ENCODE assay signal across 9 cellular contexts in genomic region chr15:64892850-64893403, GRCh38. TPM values are rescaled to one million over a fixed set of nuclear protein-coding genes. Genes with fewer than 3 reads are reported as not detected.
DNase-seq lines count a peak whose midpoint lies in the region; ATAC-seq and TF ChIP-seq lines count a peak whose summit lies in the region.
"Had no signal": no experiment of that assay in that cellular context is flagged by ENCODE, and none has a peak within 500 bp of the region (broad histone marks: within the 10 kb centered on the region; RNA-seq: fewer than 3 reads in every experiment).

No MANE protein-coding gene starts in this region.

- H3K27me3 ChIP-seq in RWPE2 (ENCODE audit: insufficient read depth, poor library complexity, severe bottlenecking) (no peaks in the 10 kb centered on the region), duodenal mucosa (ENCODE audit: control insufficient read depth in 1 of 2, insufficient read depth in 2 of 2, low read length in 2 of 2) (no peaks in the 10 kb centered on the region), smooth muscle cell (ENCODE audit: low read depth) (no peaks in the 10 kb centered on the region)

- H3K4me1 ChIP-seq in RWPE2 (ENCODE audit: insufficient read depth, poor library complexity, severe bottlenecking) (peaks cover 31% of the 10 kb centered on the region), duodenal mucosa (ENCODE audit: control insufficient read depth in 1 of 2, insufficient read depth in 2 of 2, low read length in 2 of 2) (peaks cover 51 to 64% of the 10 kb centered on the region in 2 donors), smooth muscle cell (ENCODE audit: low read depth) (peaks cover 38% of the 10 kb centered on the region)

- peak overlapping the region; percentile 87 for H3K4me2 ChIP-seq in smooth muscle cell

- H3F3A ChIP-seq in smooth muscle cell (ENCODE audit: low read depth) = peaks cover 36% of the 10 kb centered on the region

- H3K9me3 ChIP-seq in RWPE2 (ENCODE audit: severe bottlenecking) (no peaks in the 10 kb centered on the region), duodenal mucosa (ENCODE audit: control insufficient read depth in 1 of 2, low read length in 2 of 2) (no peaks in the 10 kb centered on the region), smooth muscle cell (replicated peaks; ENCODE audit: low read depth) (no peaks in the 10 kb centered on the region)

- H2AFZ ChIP-seq in smooth muscle cell (ENCODE audit: low read depth) = no peak overlapping the region

- H3K4me3 ChIP-seq in GM12864 (ENCODE audit: low read depth, low read length) (peak overlapping the region; percentile 49), RWPE2 (ENCODE audit: severe bottlenecking) (no peak overlapping the region), duodenal mucosa (ENCODE audit: low read depth in 1 of 2, low read length in 2 of 2) (peak overlapping the region; percentile 11 to 62), smooth muscle cell (no peak overlapping the region)

- 91% methylated on average over 8 of the region's 8 CpGs for WGBS in smooth muscle cell (ENCODE audit: low lambda C conversion rate)

- H3K79me2 ChIP-seq in smooth muscle cell (ENCODE audit: low read depth) = no peaks in the 10 kb centered on the region

- H3K9ac ChIP-seq in duodenal mucosa (ENCODE audit: low read depth in 1 of 2, low read length in 2 of 2) (peak overlapping the region; percentile 20 to 57), smooth muscle cell (ENCODE audit: low read depth) (peak overlapping the region; percentile 52)

- DNase-seq in GM12864 (ENCODE audit: low read depth) (no peak), RWPE2 (ENCODE audit: low spot score) (no peak), smooth muscle cell (lab: John Stamatoyannopoulos, UW; ENCODE audit: unreplicated experiment) (no peak), NCI-H1092 (lab: John Stamatoyannopoulos, UW) (no peak), NCI-H510A treated with DMSO at 0.1 percent for 48 hours (lab: John Stamatoyannopoulos, UW) (no peak)
- DNase-seq: NCI-H524 had no signal

- peak overlapping the region; percentile 30 for H3K27ac ChIP-seq in RWPE2 (ENCODE audit: poor library complexity, severe bottlenecking)
- peak overlapping the region; percentile 88 for H3K27ac ChIP-seq in duodenal mucosa (ENCODE audit: low read depth, low read length)
- peak overlapping the region; percentile 81 for H3K27ac ChIP-seq in smooth muscle cell (ENCODE audit: low read depth)

- no peaks in the 10 kb centered on the region for H4K20me1 ChIP-seq in smooth muscle cell (ENCODE audit: low read depth)

- no peaks in the 10 kb centered on the region for H3K36me3 ChIP-seq in RWPE2 (ENCODE audit: low read depth)
- H3K36me3 ChIP-seq in duodenal mucosa (ENCODE audit: control insufficient read depth in 1 of 2, insufficient read depth in 2 of 2, low read length in 2 of 2) = no peaks in the 10 kb centered on the region
- no peaks in the 10 kb centered on the region for H3K36me3 ChIP-seq in smooth muscle cell (ENCODE audit: low read depth)

- ATAC-seq in RWPE2 (ENCODE audit: low read depth) = no peak
- no peak for ATAC-seq in HG03135 (IDR thresholded peaks at IDR 0.05; ENCODE audit: unreplicated experiment)
- ATAC-seq in GM21381 (IDR thresholded peaks at IDR 0.05; ENCODE audit: unreplicated experiment) = no peak

- TF ChIP-seq CTCF in GM12864 (IDR thresholded peaks at IDR 0.05; ENCODE audit: low read depth, low read length, missing control alignments) = no peak
- no peak for TF ChIP-seq CTCF in RWPE2 (IDR thresholded peaks at IDR 0.05; ENCODE audit: poor library complexity, severe bottlenecking)
- TF ChIP-seq CTCF in smooth muscle cell (IDR thresholded peaks at IDR 0.05; ENCODE audit: borderline replicate concordance, insufficient read depth, poor library complexity, severe bottlenecking) = no peak

RNA-seq across cellular contexts. Expression of gene ANKDD1A, which starts 18.8 kb away (rescaled TPM):
- total RNA-seq in smooth muscle cell = 1.3 and 1.7 TPM in 2 replicates
- 2.8 and 5.6 TPM in 2 replicates for polyA plus RNA-seq in smooth muscle cell

RNA-seq across cellular contexts. Expression of gene PLEKHO2, which starts 51.2 kb away (rescaled TPM):
- 7.9 and 13.7 TPM in 2 replicates for total RNA-seq in smooth muscle cell
- 16.3 and 20.0 TPM in 2 replicates for polyA plus RNA-seq in smooth muscle cell

Comparison
In these comparisons a context has a peak if more than half of its experiments do, and no peak if none do; other contexts are left out.
1. H3K4me3 ChIP-seq: peak in GM12864 (single experiment) and duodenal mucosa (2 of 2); none in RWPE2 (single experiment) and smooth muscle cell (single experiment).
2. H3K27ac ChIP-seq: peak in every context shown above with its lines; median percentile 88 in duodenal mucosa; 81 in smooth muscle cell; 30 in RWPE2.